Comparison of ENCODE assay signal across 1 cellular context in genomic region chr2:179031731-179032408, GRCh38.
A peak's percentile ranks its signal among the peaks of the same experiment; 100 is the strongest.
TF ChIP-seq lines count a peak whose summit lies in the region.

No MANE protein-coding gene starts in this region.

TF ChIP-seq in GM12878, 131 proteins besides CTCF, POLR2A, EP300 and RAD21 (continued from another document):
- TF ChIP-seq LARP7 (IDR thresholded peaks at IDR 0.05) (no peak; the same call in 1 of the 2 replicates), POU2F2 (IDR thresholded peaks at IDR 0.05; ENCODE audit: borderline replicate concordance, low read depth, low read length) (no peak), BMI1 (IDR thresholded peaks at IDR 0.05; ENCODE audit: borderline replicate concordance) (no peak), CHD1 (IDR thresholded peaks at IDR 0.05; ENCODE audit: low read depth, low read length) (no peak), SP1 (IDR thresholded peaks at IDR 0.05; ENCODE audit: low read depth, low read length) (no peak), SREBF1 (IDR thresholded peaks at IDR 0.05; ENCODE audit: low read length) (no peak), BACH1 (IDR thresholded peaks at IDR 0.05; ENCODE audit: borderline replicate concordance) (no peak), NR2C2 (IDR thresholded peaks at IDR 0.05; ENCODE audit: borderline replicate concordance, control insufficient read depth, insufficient read length, low read depth) (no peak), BRCA1 (IDR thresholded peaks at IDR 0.05; ENCODE audit: low read depth, low read length) (no peak), SRF (IDR thresholded peaks at IDR 0.05; ENCODE audit: low read depth in 2 of 2, low read length in 2 of 2) (no peak), ZNF217 (IDR thresholded peaks at IDR 0.05) (peak; percentile 83; the same call in 1 of the 2 replicates), SMARCA5 (IDR thresholded peaks at IDR 0.05) (no peak), HCFC1 (IDR thresholded peaks at IDR 0.05; ENCODE audit: low read length) (no peak), MTA3 (IDR thresholded peaks at IDR 0.05; ENCODE audit: borderline replicate concordance, low read length) (peak; percentile 79), CHD2 (IDR thresholded peaks at IDR 0.05; ENCODE audit: borderline replicate concordance, low read depth, low read length) (no peak), HSF1 (IDR thresholded peaks at IDR 0.05; ENCODE audit: low read depth, low read length) (no peak), RFX5 (IDR thresholded peaks at IDR 0.05; ENCODE audit: low read depth, low read length) (no peak), JUNB (IDR thresholded peaks at IDR 0.05) (peak; percentile 48; the same call in 1 of the 2 replicates), CEBPB (IDR thresholded peaks at IDR 0.05; ENCODE audit: borderline replicate concordance in 1 of 2, low read depth in 2 of 2, low read length in 2 of 2) (0 out of 4 replicates have a peak, but pooled peaks of 1 of the 2 experiments have one; percentile 42), SUPT20H (IDR thresholded peaks at IDR 0.05; ENCODE audit: borderline replicate concordance, control insufficient read depth, low read depth, low read length) (no peak), IKZF1 (conservative IDR thresholded peaks at IDR 0.05) (peak; percentile 81)
